ENCODE assay signal across 34 cellular contexts in genomic region chr11:122820158-122820557, GRCh38. TPM values are rescaled to one million over a fixed set of nuclear protein-coding genes. Genes with fewer than 3 reads are reported as not detected.
"Had no signal": no experiment of that assay in that cellular context is flagged by ENCODE, and none has a peak within 500 bp of the region (broad histone marks: within the 10 kb centered on the region; RNA-seq: fewer than 3 reads in every experiment).

No MANE protein-coding gene starts in this region.

- H3K27me3 Mint-ChIP-seq: naive thymus-derived CD8-positive, alpha-beta T cell; natural killer cell treated with Interleukin-12 subunit alpha and Interleukin-12 subunit beta and Interleukin-15 and Interleukin-18, amount 100 ng/mL, for 72 hours; progenitor cell of endocrine pancreas; stimulated activated naive CD8-positive, alpha-beta T cell treated with anti-CD3 and anti-CD28 coated beads, Interleukin-15, amount 100 ng/mL, for 72 hours had no signal

- H3K27ac ChIP-seq: neutrophil, ovary, parathyroid adenoma, psoas muscle, right lobe of liver, sigmoid colon, spleen, suprapubic skin, testis, tibial artery, transverse colon, upper lobe of right lung, uterus had no signal

- H3K27ac Mint-ChIP-seq: natural killer cell treated with Interleukin-12 subunit alpha and Interleukin-12 subunit beta and Interleukin-15 and Interleukin-18, amount 100 ng/mL, for 72 hours; nephron progenitor cell; progenitor cell of endocrine pancreas; stimulated activated memory B cell treated with anti-CD40 and anti-IgM and Interleukin-4, amounts not matched to agents 10 μg/mL and 1 μg/mL and 100 μg/mL, for 72 hours; stimulated activated naive CD8-positive, alpha-beta T cell treated with anti-CD3 and anti-CD28 coated beads, Interleukin-15, amount 100 ng/mL, for 72 hours had no signal

- H3K4me1 ChIP-seq: psoas muscle, right lobe of liver, testis, uterus had no signal

- H3K9ac ChIP-seq: parathyroid adenoma had no signal

- H3K36me3 ChIP-seq: neutrophil, ovary, right lobe of liver, sigmoid colon, spleen, suprapubic skin, tibial artery, transverse colon, upper lobe of right lung, uterus had no signal

- H3K27me3 ChIP-seq: neutrophil, ovary, right lobe of liver, sigmoid colon, spleen, suprapubic skin, testis, tibial artery, transverse colon, upper lobe of right lung, uterus had no signal

- H3K79me2 ChIP-seq: parathyroid adenoma had no signal

- H2AFZ ChIP-seq: parathyroid adenoma had no signal

- H3K9me3 ChIP-seq: neutrophil, ovary, psoas muscle, right lobe of liver, suprapubic skin, testis, tibial artery, transverse colon, upper lobe of right lung, uterus had no signal

- H3K4me3 Mint-ChIP-seq: naive thymus-derived CD8-positive, alpha-beta T cell; natural killer cell treated with Interleukin-12 subunit alpha and Interleukin-12 subunit beta and Interleukin-15 and Interleukin-18, amount 100 ng/mL, for 72 hours; nephron progenitor cell; neural crest cell; stimulated activated memory B cell treated with anti-CD40 and anti-IgM and Interleukin-4, amounts not matched to agents 10 μg/mL and 1 μg/mL and 100 μg/mL, for 72 hours; stimulated activated naive CD8-positive, alpha-beta T cell treated with anti-CD3 and anti-CD28 coated beads, Interleukin-15, amount 100 ng/mL, for 72 hours; type B pancreatic cell had no signal

- H3K4me3 ChIP-seq: ovary, psoas muscle, right lobe of liver, sigmoid colon, smooth muscle cell, spleen, suprapubic skin, testis, tibial artery, transverse colon, upper lobe of right lung, uterus had no signal

- H3K4me2 ChIP-seq: smooth muscle cell had no signal

- H3K4me1 Mint-ChIP-seq: nephron progenitor cell, neural crest cell had no signal

- DNase-seq: naive thymus-derived CD8-positive, alpha-beta T cell; nephron progenitor cell; nucleus accumbens; ovary; posterior cingulate gyrus; psoas muscle; right cardiac atrium; right lobe of liver; sigmoid colon; spleen; stimulated activated CD4-positive, alpha-beta T cell treated with anti-CD3 and anti-CD28 coated beads, Interleukin-12 subunit alpha, Interleukin-12 subunit beta, amount 100 ng/mL, for 4 hours; stimulated activated CD4-positive, alpha-beta T cell treated with anti-CD3 and anti-CD28 coated beads, Interleukin-1b, Interleukin-23, amount 100 ng/mL, for 48 hours; stimulated activated CD4-positive, alpha-beta T cell treated with anti-CD3 and anti-CD28 coated beads, Interleukin-4, amount 100 ng/mL, for 1 hour; stimulated activated CD4-positive, alpha-beta T cell treated with anti-CD3 and anti-CD28 coated beads, Interleukin-4, amount 100 ng/mL, for 4 hours; stimulated activated CD8-positive, alpha-beta memory T cell treated with anti-CD3 and anti-CD28 coated beads, Interleukin-4, amount 100 ng/mL, for 48 hours; stimulated activated naive CD4-positive, alpha-beta T cell; stimulated activated naive CD8-positive, alpha-beta T cell treated with anti-CD3 and anti-CD28 coated beads, Interleukin-15, amount 100 ng/mL, for 72 hours; stimulated activated naive CD8-positive, alpha-beta T cell treated with anti-CD3 and anti-CD28 coated beads, Interleukin-15, Interleukin-2, amounts not matched to agents 100 U/mL and 50 U/mL, for 24 hours; substantia nigra; testis; tibial artery; transverse colon; upper lobe of right lung; uterus had no signal

- ATAC-seq: naive thymus-derived CD8-positive, alpha-beta T cell; natural killer cell treated with Interleukin-12 subunit alpha and Interleukin-12 subunit beta and Interleukin-15 and Interleukin-18, amount 100 ng/mL, for 72 hours; psoas muscle; right cardiac atrium; right lobe of liver; stimulated activated memory B cell treated with anti-CD40 and anti-IgM and Interleukin-4, amounts not matched to agents 10 μg/mL and 1 μg/mL and 100 μg/mL, for 72 hours; stimulated activated naive CD8-positive, alpha-beta T cell treated with anti-CD3 and anti-CD28 coated beads, Interleukin-15, amount 100 ng/mL, for 72 hours; stimulated activated naive CD8-positive, alpha-beta T cell treated with anti-CD3 and anti-CD28 coated beads, Interleukin-15, Interleukin-2, amounts not matched to agents 100 U/mL and 50 U/mL, for 24 hours; upper lobe of right lung had no signal

RNA-seq across cellular contexts. Expression of gene CRTAM, which starts 18.1 kb away (rescaled TPM):
- total RNA-seq: neural crest cell, progenitor cell of endocrine pancreas, renal cortical epithelial cell, smooth muscle cell had no signal
- polyA plus RNA-seq: right cardiac atrium, smooth muscle cell had no signal
